21 cellular contexts compared by ENCODE assay signal in genomic region chr18:75003764-75004690, GRCh38.
DNase-seq lines count a peak whose midpoint lies in the region; ATAC-seq, FAIRE-seq and TF ChIP-seq lines count a peak whose summit lies in the region.
"Had no signal": no experiment of that assay in that cellular context is flagged by ENCODE, and none has a peak within 500 bp of the region (broad histone marks: within the 10 kb centered on the region; RNA-seq: fewer than 3 reads in every experiment).

No MANE protein-coding gene starts in this region.

- no peaks in the 10 kb centered on the region for H3K79me2 ChIP-seq in PC-9 (ENCODE audit: low read depth)

- CTCF ChIA-PET in A673 (lab: Charles Lee) (no interaction called here), HEK293 (lab: Yijun Ruan, JAX) (interaction anchor here (1.1 kb wide), 1 partner anchor 38 kb away, joined by 3 read pairs; no protein-coding TSS in a partner anchor), PC-9 (lab: Charles Lee) (no interaction called here)

- TF ChIP-seq POLR2A in gastroesophageal sphincter (IDR thresholded peaks at IDR 0.05): no peak

- H3K9me3 ChIP-seq in A673 (ENCODE audit: low read depth, low read length, poor library complexity, severe bottlenecking) (no peaks in the 10 kb centered on the region), HEK293 (ENCODE audit: control insufficient read depth, insufficient read depth, low read depth, low read length) (no peaks in the 10 kb centered on the region), SJCRH30 (replicated peaks) (no peaks in the 10 kb centered on the region), PC-9 (ENCODE audit: insufficient read depth, low read depth) (no peaks in the 10 kb centered on the region), gastroesophageal sphincter (no peaks in the 10 kb centered on the region)
- H3K9me3 ChIP-seq: transverse colon had no signal

- no peaks in the 10 kb centered on the region for H3F3A ChIP-seq in PC-9 (ENCODE audit: insufficient read depth, low read depth)

- FAIRE-seq in D721Med (lab: Jason Lieb, UNC): no peak
- FAIRE-seq: H54, K562 had no signal

- no peak overlapping the region for H3K27ac ChIP-seq in A673 (ENCODE audit: low read depth, low read length, poor library complexity, severe bottlenecking)
- 0 out of 2 replicates have a peak overlapping the region, but pooled peaks have one; percentile 24 for H3K27ac ChIP-seq in HEK293 (ENCODE audit: extremely low read depth, low read depth, low read length)
- H3K27ac ChIP-seq in SJCRH30: no peak overlapping the region
- no peak overlapping the region for H3K27ac ChIP-seq in PC-9
- peak overlapping the region in 1 of 4 donors; percentile 29 for H3K27ac ChIP-seq in gastroesophageal sphincter
- H3K27ac ChIP-seq: HL-60, transverse colon had no signal

- no peaks in the 10 kb centered on the region for H3K9me2 ChIP-seq in PC-9 (ENCODE audit: insufficient read depth)

- no peaks in the 10 kb centered on the region for H4K20me1 ChIP-seq in PC-9 (ENCODE audit: insufficient read depth)

- no peak overlapping the region for H3K4me3 ChIP-seq in A673 (ENCODE audit: low read depth, low read length, poor library complexity, severe bottlenecking)
- no peak overlapping the region for H3K4me3 ChIP-seq in HEK293 (ENCODE audit: low read depth, low read length)
- H3K4me3 ChIP-seq in SJCRH30: no peak overlapping the region
- H3K4me3 ChIP-seq in PC-9: no peak overlapping the region
- H3K4me3 ChIP-seq in gastroesophageal sphincter: no peak overlapping the region
- H3K4me3 ChIP-seq: K562, transverse colon had no signal

- peak; percentile 98 for ATAC-seq in left ventricle myocardium superior
- no peak for ATAC-seq in gastroesophageal sphincter
- ATAC-seq: K562; stimulated activated naive B cell treated with anti-CD40 and anti-IgM and Interleukin-4, amounts not matched to agents 10 μg/mL and 1 μg/mL and 100 μg/mL, for 72 hours had no signal

- intact Hi-C loops in A673 (cut with micrococcal nuclease; ENCODE audit: unreplicated experiment): no loop called here
- intact Hi-C loops in left ventricle myocardium superior (cut with micrococcal nuclease): no loop called here
- intact Hi-C loops in PC-9 (cut with micrococcal nuclease; ENCODE audit: unreplicated experiment): no loop called here

- POLR2A ChIA-PET in A673 (lab: Charles Lee; ENCODE audit: low non-redundant PET) (no interaction called here), HEK293 (lab: Yijun Ruan, JAX) (no interaction called here), PC-9 (lab: Charles Lee; ENCODE audit: unreplicated experiment) (interaction anchor here (0.6 kb wide), 1 partner anchor 62 kb away, joined by 4 read pairs; no protein-coding TSS in a partner anchor)

- BruUV-seq in A673 (replicated peaks; lab: Mats Ljungman, UMichigan) (no TSS peak), PC-9 (replicated peaks; lab: Mats Ljungman, UMichigan) (no TSS peak)

- peaks cover 6% of the 10 kb centered on the region for H3K4me1 ChIP-seq in A673 (ENCODE audit: insufficient read depth, low read length, poor library complexity, severe bottlenecking)
- H3K4me1 ChIP-seq in HEK293 (ENCODE audit: control insufficient read depth, insufficient read depth, low read length): peaks cover 6% of the 10 kb centered on the region; the same call in 1 of the 2 replicates
- H3K4me1 ChIP-seq in SJCRH30: no peaks in the 10 kb centered on the region
- H3K4me1 ChIP-seq in PC-9 (replicated peaks; ENCODE audit: insufficient read depth): no peaks in the 10 kb centered on the region
- H3K4me1 ChIP-seq in gastroesophageal sphincter: peaks cover 0 to 26% (median 0%) of the 10 kb centered on the region in 3 donors
- H3K4me1 ChIP-seq: transverse colon had no signal

- 91 to 95% methylated on average over 6 to 17 of the region's 23 CpGs for WGBS in gastroesophageal sphincter (ENCODE audit: low coverage in 1 of 2), 2 donors

- H3K36me3 ChIP-seq in A673 (ENCODE audit: insufficient read depth, low read length, poor library complexity, severe bottlenecking) (no peaks in the 10 kb centered on the region), HEK293 (ENCODE audit: control insufficient read depth in 2 of 2, insufficient read depth in 1 of 2, low read length in 2 of 2) (no peaks in the 10 kb centered on the region), SJCRH30 (no peaks in the 10 kb centered on the region), PC-9 (ENCODE audit: low read depth) (no peaks in the 10 kb centered on the region), gastroesophageal sphincter (no peaks in the 10 kb centered on the region)
- H3K36me3 ChIP-seq: transverse colon had no signal

- H3K27me3 ChIP-seq in A673 (replicated peaks; ENCODE audit: insufficient read depth, low read depth, low read length, poor library complexity) (no peaks in the 10 kb centered on the region), SJCRH30 (no peaks in the 10 kb centered on the region), PC-9 (ENCODE audit: insufficient read depth, low read depth) (no peaks in the 10 kb centered on the region), gastroesophageal sphincter (no peaks in the 10 kb centered on the region)
- H3K27me3 ChIP-seq: transverse colon had no signal

- TF ChIP-seq CTCF in A673 (conservative IDR thresholded peaks at IDR 0.05; ENCODE audit: low read depth, low read length) (no peak), HEK293 (tag by site-specific recombination; IDR thresholded peaks at IDR 0.05) (no peak), PC-9 (conservative IDR thresholded peaks at IDR 0.05) (no peak), D721Med (IDR thresholded peaks at IDR 0.05; ENCODE audit: insufficient read depth, missing control alignments) (no peak), gastroesophageal sphincter (IDR thresholded peaks at IDR 0.05) (no peak)

- TF ChIP-seq EP300 in gastroesophageal sphincter (IDR thresholded peaks at IDR 0.05): no peak

- peak; percentile 55 for DNase-seq in A673 (ENCODE audit: low spot score)
- DNase-seq in SJCRH30: peak; percentile 19 to 35
- no peak for DNase-seq in left ventricle myocardium superior
- no peak for DNase-seq in PC-9
- DNase-seq in UCSD-AML1 (lab: John Stamatoyannopoulos, UW; ENCODE audit: unreplicated experiment): no peak
- DNase-seq in D721Med (ENCODE audit: insufficient read length, low spot score): no peak
- DNase-seq: ACHN; activated CD4-positive, alpha-beta T cell treated with anti-CD3 and anti-CD28 coated beads, Interleukin-2, amount 50 U/mL, for 4 hours; activated naive CD4-positive, alpha-beta T cell treated with Interleukin-2 at 50 U/mL for 16 hours; CD4-positive, CD25-positive, alpha-beta regulatory T cell; DND-41; foreskin fibroblast; NCI-H1092; NCI-H345; stimulated activated naive B cell treated with anti-CD40 and anti-IgM and Interleukin-4, amounts not matched to agents 10 μg/mL and 1 μg/mL and 100 μg/mL, for 72 hours; transverse colon had no signal

- no peak overlapping the region for H3K4me2 ChIP-seq in PC-9

- no peak overlapping the region for H2AFZ ChIP-seq in PC-9

TF ChIP-seq in HEK293, 187 proteins besides CTCF, POLR2A, EP300 and RAD21:
- TF ChIP-seq FEZF1 (tag by site-specific recombination; IDR thresholded peaks at IDR 0.05) (peak; percentile 35; the same call in 1 of the 2 replicates), ZBTB10 (tag by site-specific recombination; IDR thresholded peaks at IDR 0.05) (no peak)
TF ChIP-seq in HEK293: peak in this region for 1.

Comparison
In these comparisons a context has a peak if more than half of its experiments do, and no peak if none do; other contexts are left out.
1. DNase-seq: peak in A673 (single experiment) and SJCRH30 (2 of 2); none in left ventricle myocardium superior (single experiment), PC-9 (0 of 2), UCSD-AML1 (single experiment) and D721Med (single experiment).